ENCODE assay signal across 1 cellular context in genomic region chr5:60102961-60103683, GRCh38.
TF ChIP-seq lines count a peak whose summit lies in the region.

No MANE protein-coding gene starts in this region.

TF ChIP-seq in SK-N-SH treated with all-trans-retinoic acid at 6 μM for 48 hours, 23 proteins besides CTCF, POLR2A, EP300 and RAD21 (continued from another document):
- TF ChIP-seq TOX (CRISPR knock-in tag; IDR thresholded peaks at IDR 0.05; ENCODE audit: borderline replicate concordance) (no peak), TSHZ2 (CRISPR knock-in tag; IDR thresholded peaks at IDR 0.05) (no peak)
